18 cellular contexts compared by ENCODE assay signal in genomic region chr13:76948139-76948538, GRCh38. TPM values are rescaled to one million over a fixed set of nuclear protein-coding genes. Genes with fewer than 3 reads are reported as not detected.
DNase-seq lines count a peak whose midpoint lies in the region; ATAC-seq and TF ChIP-seq lines count a peak whose summit lies in the region.
"Had no signal": no experiment of that assay in that cellular context is flagged by ENCODE, and none has a peak within 500 bp of the region (broad histone marks: within the 10 kb centered on the region; RNA-seq: fewer than 3 reads in every experiment).

TSS of gene ACOD1 (plus strand) at chr13:76948511. CDS start at chr13:76948559, 48 bp downstream.

- H3K27ac Mint-ChIP-seq in activated naive CD8-positive, alpha-beta T cell treated with anti-CD3 and anti-CD28 coated beads, Interleukin-2, amount 50 U/mL, for 24 hours, result no peak within 1 kb of the TSS
- no peak within 1 kb of the TSS for H3K27ac Mint-ChIP-seq in Calu3 (ENCODE audit: unreplicated experiment)
- H3K27ac Mint-ChIP-seq: CD4-positive, alpha-beta T cell had no signal

- no peaks in the 10 kb centered on the region for H3K36me3 Mint-ChIP-seq in activated naive CD8-positive, alpha-beta T cell treated with anti-CD3 and anti-CD28 coated beads, Interleukin-2, amount 50 U/mL, for 24 hours (ENCODE audit: low read depth)
- no peaks in the 10 kb centered on the region for H3K36me3 Mint-ChIP-seq in Calu3 (ENCODE audit: insufficient read depth, unreplicated experiment)

- peaks cover 9% of the 10 kb centered on the region for H3K4me1 ChIP-seq in RWPE2 (ENCODE audit: insufficient read depth, poor library complexity, severe bottlenecking)
- H3K4me1 ChIP-seq: A549 had no signal

- H3K27ac ChIP-seq in RWPE2 (ENCODE audit: poor library complexity, severe bottlenecking), result no peak within 1 kb of the TSS
- H3K27ac ChIP-seq: A549, RWPE1, SK-N-MC had no signal

- peaks cover 12% of the 10 kb centered on the region for H3K27me3 Mint-ChIP-seq in activated naive CD8-positive, alpha-beta T cell treated with anti-CD3 and anti-CD28 coated beads, Interleukin-2, amount 50 U/mL, for 24 hours
- peaks cover 13% of the 10 kb centered on the region for H3K27me3 Mint-ChIP-seq in Calu3 (ENCODE audit: unreplicated experiment)

- H3K9me3 ChIP-seq in RWPE2 (ENCODE audit: severe bottlenecking), result no peaks in the 10 kb centered on the region
- H3K9me3 ChIP-seq: A549 had no signal

- CTCF ChIA-PET in Calu3 (lab: Charles Lee), result no interaction called here

- no peaks in the 10 kb centered on the region for H3K36me3 ChIP-seq in RWPE2 (ENCODE audit: low read depth)

- H3K4me3 ChIP-seq in RWPE2 (ENCODE audit: severe bottlenecking) (no peak within 1 kb of the TSS), epithelial cell of esophagus (ENCODE audit: low read length) (no peak within 1 kb of the TSS)
- H3K4me3 ChIP-seq: A549, SK-N-MC had no signal

- no peak within 1 kb of the TSS for H3K4me3 Mint-ChIP-seq in activated naive CD8-positive, alpha-beta T cell treated with anti-CD3 and anti-CD28 coated beads, Interleukin-2, amount 50 U/mL, for 24 hours
- H3K4me3 Mint-ChIP-seq in Calu3 (ENCODE audit: low read depth, unreplicated experiment), result no peak within 1 kb of the TSS
- H3K4me3 Mint-ChIP-seq: CD4-positive, alpha-beta T cell had no signal

- H3K9me3 Mint-ChIP-seq in activated naive CD8-positive, alpha-beta T cell treated with anti-CD3 and anti-CD28 coated beads, Interleukin-2, amount 50 U/mL, for 24 hours, result peaks cover 4% of the 10 kb centered on the region
- H3K9me3 Mint-ChIP-seq in Calu3 (ENCODE audit: low read depth, unreplicated experiment), result no peaks in the 10 kb centered on the region

- ATAC-seq in RWPE2 (ENCODE audit: low read depth) (peak; percentile 58; the same call in 2 of the 3 replicates), Right ventricle myocardium superior (ENCODE audit: poor library complexity) (no peak)
- ATAC-seq in activated naive CD8-positive, alpha-beta T cell treated with anti-CD3 and anti-CD28 coated beads, Interleukin-2, amount 50 U/mL, for 24 hours, result no peak
- ATAC-seq: A549 had no signal

- H3K4me1 Mint-ChIP-seq in activated naive CD8-positive, alpha-beta T cell treated with anti-CD3 and anti-CD28 coated beads, Interleukin-2, amount 50 U/mL, for 24 hours, result no peaks in the 10 kb centered on the region
- H3K4me1 Mint-ChIP-seq in Calu3 (ENCODE audit: low read depth, unreplicated experiment), result no peaks in the 10 kb centered on the region

- DNase-seq in GF-D8 (lab: John Stamatoyannopoulos, UW), result peak; percentile 22
- DNase-seq in MV-4-11 (lab: John Stamatoyannopoulos, UW), result peak; percentile 58
- DNase-seq in RWPE2 (ENCODE audit: low spot score), result no peak
- DNase-seq in epithelial cell of esophagus (ENCODE audit: low read depth), result peak; percentile 48
- no peak for DNase-seq in activated naive CD8-positive, alpha-beta T cell treated with anti-CD3 and anti-CD28 coated beads, Interleukin-2, amount 50 U/mL, for 24 hours
- no peak for DNase-seq in Right ventricle myocardium superior
- no peak for DNase-seq in cerebellar cortex (ENCODE audit: low spot score)
- no peak for DNase-seq in Calu3
- DNase-seq: CD4-positive, alpha-beta T cell; MM.1S; NCI-H1436 treated with DMSO at 0.1 percent for 48 hours; NCI-H2107; NCI-H345; NCI-H69; T-helper 2 cell had no signal

- BruUV-seq in Calu3 (replicated peaks; lab: Mats Ljungman, UMichigan), result no TSS peak

- H3K27me3 ChIP-seq in RWPE2 (ENCODE audit: insufficient read depth, poor library complexity, severe bottlenecking), result no peaks in the 10 kb centered on the region

- no peak for TF ChIP-seq CTCF in RWPE2 (IDR thresholded peaks at IDR 0.05; ENCODE audit: poor library complexity, severe bottlenecking)
- TF ChIP-seq CTCF in epithelial cell of esophagus (IDR thresholded peaks at IDR 0.05; ENCODE audit: insufficient read depth, low read depth, low read length, missing control alignments), result no peak
- no peak for TF ChIP-seq CTCF in Calu3 (IDR thresholded peaks at IDR 0.05; ENCODE audit: unreplicated experiment)

- intact Hi-C loops in Right ventricle myocardium superior (cut with DNase I) (no loop called here), Calu3 (cut with micrococcal nuclease; ENCODE audit: unreplicated experiment) (no loop called here)

RNA-seq across cellular contexts. Expression of gene ACOD1, which starts in this region (rescaled TPM):
- total RNA-seq in Right ventricle myocardium superior (not detected), Calu3 (2022) (not detected in 2 replicates)
- total RNA-seq: CD4-positive, alpha-beta T cell had no signal

Comparison
In these comparisons a context has a peak if more than half of its experiments do, and no peak if none do; other contexts are left out.
1. DNase-seq: peak in GF-D8 (single experiment), MV-4-11 (single experiment) and epithelial cell of esophagus (single experiment); none in RWPE2 (single experiment), activated naive CD8-positive, alpha-beta T cell treated with anti-CD3 and anti-CD28 coated beads, Interleukin-2, amount 50 U/mL, for 24 hours (single experiment), Right ventricle myocardium superior (single experiment), cerebellar cortex (single experiment) and Calu3 (single experiment).